ENCODE assay signal across 23 cellular contexts in the genomic region with DNA sequence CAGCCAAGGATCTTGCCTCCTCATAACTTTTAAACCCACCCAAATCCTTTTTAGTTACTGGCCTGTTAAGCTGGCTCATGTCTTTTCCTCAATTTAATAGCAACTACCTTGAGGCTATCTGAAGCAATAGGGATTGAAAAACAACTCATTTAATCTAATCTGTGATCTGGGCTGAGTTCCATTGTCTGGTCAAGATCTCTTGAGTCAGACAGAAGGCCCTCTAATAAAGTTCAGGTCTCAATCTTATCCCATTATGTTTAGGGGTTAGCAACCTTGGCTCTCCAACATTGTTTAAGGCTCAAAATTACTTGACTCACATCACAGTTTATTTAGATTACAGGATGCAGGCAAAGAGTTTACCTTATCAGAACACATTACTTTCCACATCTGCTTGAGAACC.
"Had no signal": no experiment of that assay in that cellular context is flagged by ENCODE, and none has a peak within 500 bp of the region (broad histone marks: within the 10 kb centered on the region; RNA-seq: fewer than 3 reads in every experiment).

No MANE protein-coding gene starts in this region.

- ATAC-seq: effector memory CD8-positive, alpha-beta T cell; gastroesophageal sphincter; left ventricle myocardium superior; mucosa of descending colon; pancreas; psoas muscle; stimulated activated naive CD8-positive, alpha-beta T cell treated with anti-CD3 and anti-CD28 coated beads, Interleukin-15, Interleukin-2, amounts not matched to agents 100 U/mL and 50 U/mL, for 24 hours; T-helper 17 cell; upper lobe of right lung had no signal

- H3K4me3 Mint-ChIP-seq: activated B cell treated with CpG ODN at 0.5 μM for 24 hours; effector memory CD8-positive, alpha-beta T cell; nephron progenitor cell; T-helper 17 cell had no signal

- H3K27me3 Mint-ChIP-seq: activated B cell treated with CpG ODN at 0.5 μM for 24 hours; effector memory CD8-positive, alpha-beta T cell; T-helper 17 cell had no signal

- H3K27ac ChIP-seq: ascending aorta, esophagus muscularis mucosa, gastroesophageal sphincter, pancreas, psoas muscle, right atrium auricular region, upper lobe of right lung had no signal

- H3K4me1 Mint-ChIP-seq: activated B cell treated with CpG ODN at 0.5 μM for 24 hours, T-helper 17 cell had no signal

- H3K36me3 ChIP-seq: ascending aorta, esophagus muscularis mucosa, gastroesophageal sphincter, pancreas, right atrium auricular region, upper lobe of right lung had no signal

- H3K4me1 ChIP-seq: ascending aorta, esophagus muscularis mucosa, gastroesophageal sphincter, pancreas, psoas muscle, right atrium auricular region, upper lobe of right lung had no signal

- FAIRE-seq: islet of Langerhans, pancreas had no signal

- H3K4me3 ChIP-seq: ascending aorta, esophagus muscularis mucosa, gastroesophageal sphincter, mucosa of descending colon, pancreas, psoas muscle, right atrium auricular region, upper lobe of right lung had no signal

- H3K27me3 ChIP-seq: ascending aorta, esophagus muscularis mucosa, gastroesophageal sphincter, pancreas, right atrium auricular region, upper lobe of right lung had no signal

- DNase-seq: activated B cell treated with CpG ODN at 0.5 μM for 24 hours; activated CD4-positive, alpha-beta T cell treated with anti-CD3 and anti-CD28 coated beads for 4 hours; activated CD4-positive, alpha-beta T cell treated with anti-CD3 and anti-CD28 coated beads, Interleukin-2, amount 50 U/mL, for 48 hours; activated naive CD4-positive, alpha-beta T cell treated with Interleukin-2 at 50 U/mL for 16 hours; activated T-cell treated with anti-CD3 and anti-CD28 coated beads, Interleukin-2, amount 50 U/mL, for 48 hours; central memory CD4-positive, alpha-beta T cell; effector memory CD8-positive, alpha-beta T cell; head of caudate nucleus; hypothalamus; left ventricle myocardium superior; mucosa of descending colon; nephron progenitor cell; pancreas; psoas muscle; stimulated activated CD4-positive, alpha-beta T cell treated with anti-CD3 and anti-CD28 coated beads, Interleukin-4, amount 100 ng/mL, for 4 hours; stimulated activated naive CD8-positive, alpha-beta T cell treated with anti-CD3 and anti-CD28 coated beads, Interleukin-15, Interleukin-2, amounts not matched to agents 100 U/mL and 50 U/mL, for 24 hours; T-helper 17 cell; upper lobe of right lung had no signal

- H3K27ac Mint-ChIP-seq: activated B cell treated with CpG ODN at 0.5 μM for 24 hours; effector memory CD8-positive, alpha-beta T cell; nephron progenitor cell; T-helper 17 cell had no signal

- H3K9me3 ChIP-seq: ascending aorta, esophagus muscularis mucosa, gastroesophageal sphincter, mucosa of descending colon, pancreas, psoas muscle, right atrium auricular region, upper lobe of right lung had no signal
